In genomic region chr1:174999216-174999925, GRCh38 we compare ENCODE assay signal across 8 cellular contexts. TPM values are rescaled to one million over a fixed set of nuclear protein-coding genes. Genes with fewer than 3 reads are reported as not detected.
DNase-seq lines count a peak whose midpoint lies in the region; ATAC-seq and TF ChIP-seq lines count a peak whose summit lies in the region.

No MANE protein-coding gene starts in this region.

- H3K4me3 ChIP-seq in RWPE2 (ENCODE audit: severe bottlenecking) (peak overlapping the region; percentile 52), fibroblast of villous mesenchyme (ENCODE audit: low read depth, low read length) (peak overlapping the region; percentile 96)

- ATAC-seq in RWPE2 (ENCODE audit: low read depth), result peak; percentile 84
- peak; percentile 90 for ATAC-seq in stimulated activated naive CD8-positive, alpha-beta T cell treated with anti-CD3 and anti-CD28 coated beads, Interleukin-15, Interleukin-2, amounts not matched to agents 100 U/mL and 50 U/mL, for 24 hours

- H3K56ac ChIP-seq in H9 (ENCODE audit: insufficient read length, low read depth, low read length), result peak overlapping the region; percentile 71

- H2AFZ ChIP-seq in H9 (ENCODE audit: low read length), result no peak overlapping the region

- H3K23ac ChIP-seq in H9 (ENCODE audit: insufficient read length, low read depth, low read length), result no peak overlapping the region

- H3K4me1 ChIP-seq in H9 (ENCODE audit: insufficient read depth, low read length) (no peaks in the 10 kb centered on the region), RWPE2 (ENCODE audit: insufficient read depth, poor library complexity, severe bottlenecking) (peaks cover 9% of the 10 kb centered on the region)

- H3K4me3 Mint-ChIP-seq in H9 (no peak overlapping the region), nephron progenitor cell (no peak overlapping the region)

- H3K14ac ChIP-seq in H9 (ENCODE audit: insufficient read depth, low read length), result peak overlapping the region; percentile 91

- TF ChIP-seq CTCF in H9 (conservative IDR thresholded peaks at IDR 0.05) (no peak), RWPE2 (IDR thresholded peaks at IDR 0.05; ENCODE audit: poor library complexity, severe bottlenecking) (no peak), fibroblast of villous mesenchyme (IDR thresholded peaks at IDR 0.05; ENCODE audit: insufficient read depth, low read depth, low read length) (no peak), nephron progenitor cell (IDR thresholded peaks at IDR 0.05) (no peak)

- no peak overlapping the region; the same call in 1 of the 2 replicates for H3K4ac ChIP-seq in H9 (ENCODE audit: low read depth, low read length)

- H3K4me1 Mint-ChIP-seq in H9, result peaks cover 30 to 31% of the 10 kb centered on the region in 2 experiments
- H3K4me1 Mint-ChIP-seq in nephron progenitor cell, result peaks cover 31% of the 10 kb centered on the region

- H3K27me3 ChIP-seq in H9 (ENCODE audit: insufficient read depth, low read length), result no peaks in the 10 kb centered on the region
- no peaks in the 10 kb centered on the region for H3K27me3 ChIP-seq in RWPE2 (ENCODE audit: insufficient read depth, poor library complexity, severe bottlenecking)

- H3K27ac ChIP-seq in H9 (ENCODE audit: insufficient read length, low read depth, low read length), result peak overlapping the region; percentile 89
- H3K27ac ChIP-seq in RWPE2 (ENCODE audit: poor library complexity, severe bottlenecking), result peak overlapping the region; percentile 81

- H2BK20ac ChIP-seq in H9 (ENCODE audit: low read depth, low read length, poor library complexity, severe bottlenecking), result no peak overlapping the region

- DNase-seq in G401 (ENCODE audit: low spot score), result peak; percentile 99
- peak; percentile 97 for DNase-seq in H9
- peak; percentile 99 for DNase-seq in M059J (ENCODE audit: low read depth)
- peak; percentile 94 for DNase-seq in RWPE2 (ENCODE audit: low spot score)
- peak; percentile 86 for DNase-seq in activated effector memory CD4-positive, alpha-beta T cell treated with Interleukin-2 at 50 U/mL for 16 hours
- DNase-seq in fibroblast of villous mesenchyme (ENCODE audit: low read depth), result peak; percentile 100
- peak; percentile 96 for DNase-seq in nephron progenitor cell
- peak; percentile 97 for DNase-seq in stimulated activated naive CD8-positive, alpha-beta T cell treated with anti-CD3 and anti-CD28 coated beads, Interleukin-15, Interleukin-2, amounts not matched to agents 100 U/mL and 50 U/mL, for 24 hours

- peak overlapping the region; percentile 42 for H2BK120ac ChIP-seq in H9 (ENCODE audit: low read depth, low read length, poor library complexity, severe bottlenecking)

- H3K36me3 Mint-ChIP-seq in H9 (ENCODE audit: insufficient read depth in 1 of 3, low read depth in 3 of 3) (peaks cover 2 to 8% (median 6%) of the 10 kb centered on the region in 3 experiments; a peak in 6 of 7 replicates), nephron progenitor cell (ENCODE audit: low read depth) (peaks cover 8% of the 10 kb centered on the region)

- in situ Hi-C loops in G401 (cut with HindIII; ENCODE audit: low sequenced_read_pairs), result no loop called here

- no peak overlapping the region for H2BK12ac ChIP-seq in H9 (ENCODE audit: insufficient read length, low read depth, low read length)

- peak overlapping the region; percentile 88 for H4K5ac ChIP-seq in H9 (ENCODE audit: insufficient read length, low read depth, low read length)

- H3K18ac ChIP-seq in H9 (ENCODE audit: insufficient read length, low read depth, low read length), result peak overlapping the region; percentile 91

- peaks cover 5% of the 10 kb centered on the region for H3K23me2 ChIP-seq in H9 (ENCODE audit: insufficient read length, low read depth, low read length, poor library complexity, severe bottlenecking)

- no peaks in the 10 kb centered on the region for H3K79me1 ChIP-seq in H9 (ENCODE audit: insufficient read depth, low read depth, low read length, poor library complexity, severe bottlenecking)

- peak overlapping the region; percentile 43 for H3T11ph ChIP-seq in H9 (ENCODE audit: low read length)

- WGBS in H9 (ENCODE audit: extremely low coverage, insufficient read length, low lambda C conversion rate), result no CpG with 5 or more reads among the region's 58 CpGs

- H2BK15ac ChIP-seq in H9 (ENCODE audit: low read depth, low read length), result no peak overlapping the region

- H3K9me3 ChIP-seq in H9 (ENCODE audit: control insufficient read depth, low read depth, low read length), result no peaks in the 10 kb centered on the region
- no peaks in the 10 kb centered on the region for H3K9me3 ChIP-seq in RWPE2 (ENCODE audit: severe bottlenecking)

- peak overlapping the region; percentile 93 for H3K9ac ChIP-seq in H9 (ENCODE audit: extremely low read depth, insufficient read length, low read length)

- H3K27me3 Mint-ChIP-seq in H9 (ENCODE audit: low read depth) (no peaks in the 10 kb centered on the region), nephron progenitor cell (ENCODE audit: low read depth, poor library complexity) (no peaks in the 10 kb centered on the region)

- no peak overlapping the region for H3K27ac Mint-ChIP-seq in H9
- no peak overlapping the region for H3K27ac Mint-ChIP-seq in nephron progenitor cell

- peaks cover 4% of the 10 kb centered on the region for H3K36me3 ChIP-seq in RWPE2 (ENCODE audit: low read depth)

- H4K8ac ChIP-seq in H9 (replicated peaks; ENCODE audit: insufficient read length, low read depth, low read length), result no peak overlapping the region

- H2AK5ac ChIP-seq in H9 (ENCODE audit: insufficient read length, low read length), result no peak overlapping the region

- H4K20me1 ChIP-seq in H9 (ENCODE audit: control insufficient read depth, insufficient read depth, insufficient read length), result no peaks in the 10 kb centered on the region

- peak overlapping the region; percentile 80 for H3K4me2 ChIP-seq in H9 (ENCODE audit: insufficient read depth, insufficient read length, low read length)

- H2BK5ac ChIP-seq in H9 (ENCODE audit: insufficient read length, low read length), result peak overlapping the region; percentile 80

- no peak overlapping the region for H4K91ac ChIP-seq in H9 (ENCODE audit: insufficient read length, low read depth, low read length)

- H3K79me2 ChIP-seq in H9 (ENCODE audit: insufficient read depth, low read length), result peaks cover 30% of the 10 kb centered on the region; the same call in 1 of the 2 replicates

- no peaks in the 10 kb centered on the region for H3K9me3 Mint-ChIP-seq in H9
- no peaks in the 10 kb centered on the region for H3K9me3 Mint-ChIP-seq in nephron progenitor cell

RNA-seq across cellular contexts. Expression of gene CACYBP, which starts 0.4 kb away (rescaled TPM):
- total RNA-seq in G401 (2014; rRNA removed; shearing (Covaris generic)), result 589 and 1,389 TPM in 2 replicates
- total RNA-seq in H9 (2021) (202 and 208 TPM in 2 replicates), fibroblast of villous mesenchyme (222 and 281 TPM in 2 replicates)
- total RNA-seq in M059J (2014; rRNA removed; shearing (Covaris generic)), result 179 and 209 TPM in 2 replicates

RNA-seq across cellular contexts. Expression of gene MRPS14, which starts 23.9 kb away (rescaled TPM):
- total RNA-seq in G401 (2014; rRNA removed; shearing (Covaris generic)), result 24.9 and 30.1 TPM in 2 replicates
- total RNA-seq in H9 (2021) (30.6 and 32.8 TPM in 2 replicates), fibroblast of villous mesenchyme (22.2 and 25.9 TPM in 2 replicates)
- 26.1 and 33.4 TPM in 2 replicates for total RNA-seq in M059J (2014; rRNA removed; shearing (Covaris generic))

Comparison
In these comparisons a context has a peak if more than half of its experiments do, and no peak if none do; other contexts are left out.
1. Peak in every context shown above with its lines: DNase-seq, ATAC-seq, H3K4me3 ChIP-seq and H3K27ac ChIP-seq.